ENCODE assay signal across 8 cellular contexts in the genomic region with DNA sequence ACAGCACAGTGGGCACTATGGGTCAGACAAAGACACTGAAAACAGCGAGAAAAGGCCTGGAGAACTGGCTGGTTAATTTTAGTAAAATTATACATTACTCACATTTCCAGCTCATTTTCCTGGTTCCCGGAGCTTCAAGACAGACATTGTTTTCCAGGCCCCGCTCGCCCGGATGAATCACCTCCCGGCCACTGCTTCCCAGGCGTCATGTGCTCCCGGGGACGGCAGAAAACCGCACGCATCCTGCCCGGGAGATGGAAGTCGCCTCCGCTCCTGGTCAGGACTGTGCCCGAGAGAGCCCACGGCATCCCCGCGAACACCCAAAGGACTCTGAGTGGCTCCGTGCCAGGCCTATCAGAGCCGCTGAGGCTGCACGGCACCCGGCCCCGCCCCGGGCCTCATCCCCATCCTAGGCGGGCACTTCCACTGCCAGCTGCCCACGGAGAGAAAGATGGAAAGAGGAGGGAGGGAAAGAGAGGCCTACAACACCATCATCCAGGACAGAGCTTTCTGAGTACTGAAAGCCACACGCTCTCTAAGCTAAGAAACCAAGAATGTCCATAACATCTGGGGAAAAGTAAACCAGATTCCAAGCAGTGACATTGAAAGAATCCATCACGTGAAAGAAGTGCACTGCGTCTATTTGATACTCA.
A peak's percentile ranks its signal among the peaks of the same experiment; 100 is the strongest.
DNase-seq lines count a peak whose midpoint lies in the region; ATAC-seq and TF ChIP-seq lines count a peak whose summit lies in the region.

No MANE protein-coding gene starts in this region.

- H3K27ac ChIP-seq in IMR-90 (ENCODE audit: insufficient read depth, low read length) (peak overlapping the region; percentile 93), colonic mucosa (peak overlapping the region; percentile 77), tibial artery (peak overlapping the region; percentile 87 to 95)

- H3K9ac ChIP-seq in IMR-90 (ENCODE audit: low read depth, low read length) (peak overlapping the region; percentile 67), colonic mucosa (ENCODE audit: low read depth in 2 of 2, low read length in 2 of 2) (peak overlapping the region; percentile 49 to 74)

- H3K56ac ChIP-seq in IMR-90 (ENCODE audit: extremely low read depth, insufficient read depth, low read length) = peak overlapping the region; percentile 92

- H2BK5ac ChIP-seq in IMR-90 (ENCODE audit: low read depth, low read length, poor library complexity, severe bottlenecking) = peak overlapping the region; percentile 99

- TF ChIP-seq CTCF in IMR-90 (conservative IDR thresholded peaks at IDR 0.05; ENCODE audit: low read depth, low read length) (no peak), colonic mucosa (IDR thresholded peaks at IDR 0.05) (no peak), lower leg skin (IDR thresholded peaks at IDR 0.05) (no peak), tibial artery (IDR thresholded peaks at IDR 0.05) (no peak)

- peak overlapping the region; percentile 99 for H3K4ac ChIP-seq in IMR-90 (ENCODE audit: low read depth, low read length)

- dilution Hi-C loops in IMR-90 (cut with HindIII; ENCODE audit: low sequenced_read_pairs, unreplicated experiment) = no loop called here

- H3K18ac ChIP-seq in IMR-90 (ENCODE audit: low read depth, low read length) = peak overlapping the region; percentile 88

- H3K4me3 ChIP-seq in IMR-90 (ENCODE audit: insufficient read depth, low read depth, low read length) (peak overlapping the region; percentile 15; the same call in 1 of the 2 replicates), colonic mucosa (no peak overlapping the region), lower leg skin (ENCODE audit: low read depth, poor library complexity, severe bottlenecking) (no peak overlapping the region), tibial artery (peak overlapping the region; percentile 27 to 34)

- no peaks in the 10 kb centered on the region for H3K27me3 ChIP-seq in IMR-90 (ENCODE audit: control insufficient read depth, insufficient read depth, low read length)
- no peaks in the 10 kb centered on the region for H3K27me3 ChIP-seq in colonic mucosa
- H3K27me3 ChIP-seq in tibial artery = no peaks in the 10 kb centered on the region

- H2AK9ac ChIP-seq in IMR-90 (replicated peaks; ENCODE audit: low read depth, low read length, poor library complexity) = peak overlapping the region; percentile 96

- CTCF ChIA-PET in IMR-90 (lab: Yijun Ruan, JAX) = interaction anchor here (0.6 kb wide), 1 partner anchor 194 kb away, joined by 6 read pairs; no protein-coding TSS in a partner anchor

- peak overlapping the region; percentile 98 for H2AK5ac ChIP-seq in IMR-90 (ENCODE audit: low read depth, low read length)

- H4K91ac ChIP-seq in IMR-90 (ENCODE audit: insufficient read depth, low read depth, low read length) = peak overlapping the region; percentile 94

- peaks cover 27% of the 10 kb centered on the region for H3K4me1 ChIP-seq in IMR-90 (ENCODE audit: control insufficient read depth, insufficient read depth, low read length)
- H3K4me1 ChIP-seq in colonic mucosa = no peaks in the 10 kb centered on the region
- H3K4me1 ChIP-seq in tibial artery = peaks cover 5 to 64% (median 58%) of the 10 kb centered on the region in 4 donors

- intact Hi-C loops in IMR-90 (cut with micrococcal nuclease) = loop anchor here (1.0 kb wide), 1 partner anchor 75 kb away; the partner anchor contains the start of gene VGLL4
- intact Hi-C loops in colonic mucosa (cut with DNase I) = no loop called here
- intact Hi-C loops in lower leg skin (cut with DNase I; ENCODE audit: low total_unique reads) = no loop called here
- intact Hi-C loops in tibial artery (cut with DNase I; ENCODE audit: low total_unique reads) = loop anchor here (10.0 kb wide), 2 partner anchors 76 to 94 kb away; partner anchors contain the start of gene VGLL4

- H2BK120ac ChIP-seq in IMR-90 (ENCODE audit: low read depth, low read length) = peak overlapping the region; percentile 98

- peak; percentile 36 for TF ChIP-seq RAD21 in IMR-90 (IDR thresholded peaks at IDR 0.05; ENCODE audit: low read length)

- POLR2A ChIA-PET in IMR-90 (lab: Charles Lee; ENCODE audit: unreplicated experiment) = interaction anchor here (0.5 kb wide), 2 partner anchors 61 to 83 kb away, joined by 3 to 6 read pairs; no protein-coding TSS in a partner anchor

- in situ Hi-C loops in IMR-90 (cut with MboI; ENCODE audit: low sequenced_read_pairs) = loop anchor here (10.0 kb wide), 1 partner anchor 76 kb away; the partner anchor contains the start of gene VGLL4

- H3K9me1 ChIP-seq in IMR-90 (ENCODE audit: insufficient read depth, low read length) = peaks cover 37% of the 10 kb centered on the region

- H3K36me3 ChIP-seq in IMR-90 (ENCODE audit: control insufficient read depth, insufficient read depth, low read length) = peaks cover 43% of the 10 kb centered on the region
- no peaks in the 10 kb centered on the region for H3K36me3 ChIP-seq in colonic mucosa
- peaks cover 0 to 29% (median 10%) of the 10 kb centered on the region in 3 donors for H3K36me3 ChIP-seq in tibial artery

- no TSS peak for BruUV-seq in IMR-90 (replicated peaks; lab: Mats Ljungman, UMichigan)

- peak overlapping the region; percentile 97 for H3K14ac ChIP-seq in IMR-90 (replicated peaks; ENCODE audit: low read depth, low read length)

- peak overlapping the region; percentile 56 for H3K4me2 ChIP-seq in IMR-90 (ENCODE audit: low read depth, low read length)

- H2AFZ ChIP-seq in IMR-90 (replicated peaks; ENCODE audit: low read length, poor library complexity) = peak overlapping the region; percentile 79

- 12% methylated on average over 8 of the region's 29 CpGs; no CpG with 5 or more reads in 1 of the 2 experiments for WGBS in IMR-90 (ENCODE audit: extremely low coverage in 2 of 2, insufficient read length in 1 of 2), 2 experiments
- 42 to 48% methylated on average over 29 of the region's 29 CpGs for WGBS in lower leg skin, 2 donors

- peak overlapping the region; percentile 69; the same call in 2 of the 3 replicates for H2BK15ac ChIP-seq in IMR-90 (ENCODE audit: low read depth, low read length)

- DNase-seq in IMR-90 (peak; percentile 93), colonic mucosa (no peak), lower leg skin (ENCODE audit: low spot score in 2 of 2) (peak; percentile 79 to 96), tibial artery (peak; percentile 89 to 95), NCI-H524 (lab: John Stamatoyannopoulos, UW) (no peak)
- no peak for DNase-seq in stimulated activated CD4-positive, alpha-beta T cell treated with anti-CD3 and anti-CD28 coated beads, Interleukin-4, amount 100 ng/mL, for 1 hour
- DNase-seq in stimulated activated CD4-positive, alpha-beta T cell treated with anti-CD3 and anti-CD28 coated beads, Interleukin-2, amount 100 ng/mL, for 24 hours = no peak

- H3K79me1 ChIP-seq in IMR-90 (ENCODE audit: low read depth in 1 of 2, low read length in 2 of 2) = peaks cover 25 to 90% of the 10 kb centered on the region in 2 experiments

- TF ChIP-seq POLR2A in IMR-90 (IDR thresholded peaks at IDR 0.05; ENCODE audit: low read depth, low read length) (peak; percentile 34), lower leg skin (IDR thresholded peaks at IDR 0.05) (no peak)

- H3K9me3 ChIP-seq in IMR-90 (ENCODE audit: control insufficient read depth, insufficient read depth, low read length) = no peaks in the 10 kb centered on the region
- no peaks in the 10 kb centered on the region for H3K9me3 ChIP-seq in colonic mucosa
- no peaks in the 10 kb centered on the region for H3K9me3 ChIP-seq in tibial artery

- peak overlapping the region; percentile 93 for H3K23ac ChIP-seq in IMR-90 (ENCODE audit: low read depth, low read length)

- peak overlapping the region; percentile 75 for H4K5ac ChIP-seq in IMR-90 (ENCODE audit: low read depth, low read length)

- peak overlapping the region; percentile 79 to 98 for H4K8ac ChIP-seq in IMR-90 (ENCODE audit: low read depth in 2 of 2, low read length in 2 of 2)

- peaks cover 39% of the 10 kb centered on the region for H4K20me1 ChIP-seq in IMR-90 (ENCODE audit: insufficient read depth, low read length)

- H2BK20ac ChIP-seq in IMR-90 (ENCODE audit: low read depth, low read length) = peak overlapping the region; percentile 80

- ATAC-seq in IMR-90 (ENCODE audit: low read depth) (peak; percentile 80), HG03025 (IDR thresholded peaks at IDR 0.05; ENCODE audit: low FRiP score, unreplicated experiment) (no peak)

TF ChIP-seq in IMR-90, 13 proteins besides CTCF, POLR2A, EP300 and RAD21 (continues in another document):
- TF ChIP-seq MAZ (IDR thresholded peaks at IDR 0.05; ENCODE audit: borderline replicate concordance, low read depth, low read length) = 0 out of 2 replicates have a peak, but pooled peaks have one; percentile 19
- no peak for TF ChIP-seq CEBPB (IDR thresholded peaks at IDR 0.05; ENCODE audit: low read depth, low read length)
- no peak for TF ChIP-seq MAFK (IDR thresholded peaks at IDR 0.05; ENCODE audit: low read depth, low read length)
- TF ChIP-seq, protein P1, sequence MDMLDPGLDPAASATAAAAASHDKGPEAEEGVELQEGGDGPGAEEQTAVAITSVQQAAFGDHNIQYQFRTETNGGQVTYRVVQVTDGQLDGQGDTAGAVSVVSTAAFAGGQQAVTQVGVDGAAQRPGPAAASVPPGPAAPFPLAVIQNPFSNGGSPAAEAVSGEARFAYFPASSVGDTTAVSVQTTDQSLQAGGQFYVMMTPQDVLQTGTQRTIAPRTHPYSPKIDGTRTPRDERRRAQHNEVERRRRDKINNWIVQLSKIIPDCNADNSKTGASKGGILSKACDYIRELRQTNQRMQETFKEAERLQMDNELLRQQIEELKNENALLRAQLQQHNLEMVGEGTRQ (IDR thresholded peaks at IDR 0.05; ENCODE audit: low read depth, low read length) = peak; percentile 87
- TF ChIP-seq RFX5 (IDR thresholded peaks at IDR 0.05; ENCODE audit: low read depth, low read length) = no peak
- TF ChIP-seq BHLHE40 (IDR thresholded peaks at IDR 0.05; ENCODE audit: low read depth, low read length) = peak; percentile 83
- no peak for TF ChIP-seq ELK1 (IDR thresholded peaks at IDR 0.05; ENCODE audit: borderline replicate concordance, low read depth, low read length)
- no peak for TF ChIP-seq CHD1 (IDR thresholded peaks at IDR 0.05; ENCODE audit: low read depth, low read length)
- TF ChIP-seq NFE2L2 (IDR thresholded peaks at IDR 0.05; ENCODE audit: low read depth, low read length) = no peak
- peak; percentile 83 for TF ChIP-seq FOS (IDR thresholded peaks at IDR 0.05; ENCODE audit: low read depth, low read length)
- no peak for TF ChIP-seq SMC3 (IDR thresholded peaks at IDR 0.05; ENCODE audit: low read depth, low read length)
- TF ChIP-seq RCOR1 (IDR thresholded peaks at IDR 0.05; ENCODE audit: insufficient replicate concordance, low read length) = no peak

Comparison
In these comparisons a context has a peak if more than half of its experiments do, and no peak if none do; other contexts are left out.
1. DNase-seq: peak in IMR-90 (single experiment), lower leg skin (2 of 2) and tibial artery (2 of 2); none in colonic mucosa (single experiment), stimulated activated CD4-positive, alpha-beta T cell treated with anti-CD3 and anti-CD28 coated beads, Interleukin-4, amount 100 ng/mL, for 1 hour (single experiment), stimulated activated CD4-positive, alpha-beta T cell treated with anti-CD3 and anti-CD28 coated beads, Interleukin-2, amount 100 ng/mL, for 24 hours (0 of 2) and NCI-H524 (0 of 2).
2. H3K4me3 ChIP-seq: peak in IMR-90 (single experiment) and tibial artery (2 of 2); none in colonic mucosa (single experiment) and lower leg skin (single experiment).
3. intact Hi-C loops: an anchor here in IMR-90 (1.0 kb wide) and tibial artery (10.0 kb wide); none called in colonic mucosa and lower leg skin.
4. Peak in every context shown above with its lines, with median percentiles within 50 percentile points of each other: H3K27ac ChIP-seq.